1 cellular context compared by ENCODE assay signal in the genomic region with DNA sequence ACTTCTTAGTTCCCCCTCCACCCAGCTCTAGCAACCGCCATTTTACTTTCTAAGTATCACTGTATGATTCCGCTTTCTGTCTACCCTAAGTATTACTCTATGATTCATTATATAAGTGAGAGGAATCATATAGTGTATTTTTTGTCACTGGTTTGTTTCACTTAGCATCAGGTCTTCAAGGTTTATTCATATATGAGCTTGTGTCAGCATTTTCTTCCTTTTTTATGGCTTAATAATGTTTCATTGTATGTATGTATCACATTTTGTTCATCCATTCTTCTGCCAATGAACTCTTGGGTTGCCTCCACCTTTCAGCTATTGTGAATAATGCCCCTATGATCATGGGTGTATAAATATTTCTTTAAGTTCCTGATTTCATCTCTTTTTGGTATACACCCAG.
TF ChIP-seq lines count a peak whose summit lies in the region.

No MANE protein-coding gene starts in this region.

TF ChIP-seq in HepG2, 621 proteins besides CTCF, POLR2A, EP300 and RAD21 (continued from another document):
- TF ChIP-seq, protein P1, sequence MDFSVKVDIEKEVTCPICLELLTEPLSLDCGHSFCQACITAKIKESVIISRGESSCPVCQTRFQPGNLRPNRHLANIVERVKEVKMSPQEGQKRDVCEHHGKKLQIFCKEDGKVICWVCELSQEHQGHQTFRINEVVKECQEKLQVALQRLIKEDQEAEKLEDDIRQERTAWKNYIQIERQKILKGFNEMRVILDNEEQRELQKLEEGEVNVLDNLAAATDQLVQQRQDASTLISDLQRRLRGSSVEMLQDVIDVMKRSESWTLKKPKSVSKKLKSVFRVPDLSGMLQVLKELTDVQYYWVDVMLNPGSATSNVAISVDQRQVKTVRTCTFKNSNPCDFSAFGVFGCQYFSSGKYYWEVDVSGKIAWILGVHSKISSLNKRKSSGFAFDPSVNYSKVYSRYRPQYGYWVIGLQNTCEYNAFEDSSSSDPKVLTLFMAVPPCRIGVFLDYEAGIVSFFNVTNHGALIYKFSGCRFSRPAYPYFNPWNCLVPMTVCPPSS (IDR thresholded peaks at IDR 0.05) = no peak
- TF ChIP-seq CBX1 (IDR thresholded peaks at IDR 0.05; ENCODE audit: low read depth) (no peak), ELF1 (CRISPR knock-in tag; IDR thresholded peaks at IDR 0.05) (no peak)
- TF ChIP-seq, protein P2, sequence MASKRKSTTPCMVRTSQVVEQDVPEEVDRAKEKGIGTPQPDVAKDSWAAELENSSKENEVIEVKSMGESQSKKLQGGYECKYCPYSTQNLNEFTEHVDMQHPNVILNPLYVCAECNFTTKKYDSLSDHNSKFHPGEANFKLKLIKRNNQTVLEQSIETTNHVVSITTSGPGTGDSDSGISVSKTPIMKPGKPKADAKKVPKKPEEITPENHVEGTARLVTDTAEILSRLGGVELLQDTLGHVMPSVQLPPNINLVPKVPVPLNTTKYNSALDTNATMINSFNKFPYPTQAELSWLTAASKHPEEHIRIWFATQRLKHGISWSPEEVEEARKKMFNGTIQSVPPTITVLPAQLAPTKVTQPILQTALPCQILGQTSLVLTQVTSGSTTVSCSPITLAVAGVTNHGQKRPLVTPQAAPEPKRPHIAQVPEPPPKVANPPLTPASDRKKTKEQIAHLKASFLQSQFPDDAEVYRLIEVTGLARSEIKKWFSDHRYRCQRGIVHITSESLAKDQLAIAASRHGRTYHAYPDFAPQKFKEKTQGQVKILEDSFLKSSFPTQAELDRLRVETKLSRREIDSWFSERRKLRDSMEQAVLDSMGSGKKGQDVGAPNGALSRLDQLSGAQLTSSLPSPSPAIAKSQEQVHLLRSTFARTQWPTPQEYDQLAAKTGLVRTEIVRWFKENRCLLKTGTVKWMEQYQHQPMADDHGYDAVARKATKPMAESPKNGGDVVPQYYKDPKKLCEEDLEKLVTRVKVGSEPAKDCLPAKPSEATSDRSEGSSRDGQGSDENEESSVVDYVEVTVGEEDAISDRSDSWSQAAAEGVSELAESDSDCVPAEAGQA (IDR thresholded peaks at IDR 0.05; ENCODE audit: low read depth) = no peak
- TF ChIP-seq, protein P2 (CRISPR knock-in tag; IDR thresholded peaks at IDR 0.05; ENCODE audit: borderline replicate concordance) = no peak
